ENCODE assay signal across 8 cellular contexts in genomic region chr3:155737844-155738460, GRCh38. TPM values are rescaled to one million over a fixed set of nuclear protein-coding genes. Genes with fewer than 3 reads are reported as not detected.
DNase-seq lines count a peak whose midpoint lies in the region; ATAC-seq and TF ChIP-seq lines count a peak whose summit lies in the region.

No MANE protein-coding gene starts in this region.

- peaks cover 3% of the 10 kb centered on the region for H3K36me3 Mint-ChIP-seq in WTC11
- no peaks in the 10 kb centered on the region for H3K36me3 Mint-ChIP-seq in stimulated activated naive B cell treated with anti-CD40 and anti-IgM and Interleukin-4, amounts not matched to agents 10 μg/mL and 1 μg/mL and 100 μg/mL, for 72 hours

- no peaks in the 10 kb centered on the region for H3K9me3 Mint-ChIP-seq in WTC11
- peaks cover 0 to 1% of the 10 kb centered on the region in 2 donors for H3K9me3 Mint-ChIP-seq in stimulated activated naive B cell treated with anti-CD40 and anti-IgM and Interleukin-4, amounts not matched to agents 10 μg/mL and 1 μg/mL and 100 μg/mL, for 72 hours

- peaks cover 27% of the 10 kb centered on the region for H3K4me1 Mint-ChIP-seq in WTC11
- peaks cover 2 to 14% of the 10 kb centered on the region in 2 donors for H3K4me1 Mint-ChIP-seq in stimulated activated naive B cell treated with anti-CD40 and anti-IgM and Interleukin-4, amounts not matched to agents 10 μg/mL and 1 μg/mL and 100 μg/mL, for 72 hours

- H3K4me1 ChIP-seq in left ventricle myocardium inferior, result no peaks in the 10 kb centered on the region

- CTCF ChIA-PET in WTC11 (lab: Charles Lee), result interaction anchor here (1.0 to 3.1 kb wide), 4 partner anchors 36 to 133 kb away, joined by 3 to 15 read pairs (median 4); partner anchors contain the start of genes C3orf33 and GMPS

- DNase-seq in Right ventricle myocardium superior, result no peak
- DNase-seq in left ventricle myocardium inferior, result no peak
- no peak for DNase-seq in WTC11 (ENCODE audit: low spot score)
- DNase-seq in stimulated activated naive B cell treated with anti-CD40 and anti-IgM and Interleukin-4, amounts not matched to agents 10 μg/mL and 1 μg/mL and 100 μg/mL, for 72 hours, result peak; percentile 34
- no peak for DNase-seq in effector CD8-positive, alpha-beta T cell (lab: John Stamatoyannopoulos, UW)
- DNase-seq in activated effector memory CD4-positive, alpha-beta T cell treated with anti-CD3 and anti-CD28 coated beads, Interleukin-2, amount 50 U/mL, for 16 hours, result no peak
- DNase-seq in putamen (ENCODE audit: low spot score), result no peak

- POLR2A ChIA-PET in WTC11 (lab: Charles Lee), result no interaction called here

- H3K27ac ChIP-seq in left ventricle myocardium inferior (replicated peaks), result no peak overlapping the region

- peak; percentile 56 for ATAC-seq in Right ventricle myocardium superior (ENCODE audit: poor library complexity)
- peak; percentile 72 for ATAC-seq in HG03439 (IDR thresholded peaks at IDR 0.05; ENCODE audit: unreplicated experiment)
- ATAC-seq in WTC11, result peak; percentile 55; the same call in 1 of the 2 replicates
- ATAC-seq in stimulated activated naive B cell treated with anti-CD40 and anti-IgM and Interleukin-4, amounts not matched to agents 10 μg/mL and 1 μg/mL and 100 μg/mL, for 72 hours (replicated peaks), result peak; percentile 96 to 97

- no peaks in the 10 kb centered on the region for H3K9me3 ChIP-seq in left ventricle myocardium inferior (replicated peaks)

- H3K4me3 ChIP-seq in left ventricle myocardium inferior, result no peak overlapping the region

- no peak overlapping the region for H3K4me3 Mint-ChIP-seq in WTC11
- peak overlapping the region; percentile 18 to 30 for H3K4me3 Mint-ChIP-seq in stimulated activated naive B cell treated with anti-CD40 and anti-IgM and Interleukin-4, amounts not matched to agents 10 μg/mL and 1 μg/mL and 100 μg/mL, for 72 hours

- H3K27me3 ChIP-seq in left ventricle myocardium inferior (ENCODE audit: low read depth), result peaks cover 43% of the 10 kb centered on the region

- TF ChIP-seq CTCF in left ventricle myocardium inferior (IDR thresholded peaks at IDR 0.05; ENCODE audit: borderline replicate concordance) (no peak), WTC11 (IDR thresholded peaks at IDR 0.05) (no peak)

- intact Hi-C loops in Right ventricle myocardium superior (cut with DNase I), result no loop called here
- intact Hi-C loops in left ventricle myocardium inferior (cut with micrococcal nuclease), result no loop called here

- H3K27ac Mint-ChIP-seq in WTC11, result peak overlapping the region; percentile 64
- no peak overlapping the region for H3K27ac Mint-ChIP-seq in stimulated activated naive B cell treated with anti-CD40 and anti-IgM and Interleukin-4, amounts not matched to agents 10 μg/mL and 1 μg/mL and 100 μg/mL, for 72 hours

- no peaks in the 10 kb centered on the region for H3K27me3 Mint-ChIP-seq in WTC11 (ENCODE audit: low read depth)
- peaks cover 27 to 34% of the 10 kb centered on the region in 2 donors for H3K27me3 Mint-ChIP-seq in stimulated activated naive B cell treated with anti-CD40 and anti-IgM and Interleukin-4, amounts not matched to agents 10 μg/mL and 1 μg/mL and 100 μg/mL, for 72 hours

- H3K36me3 ChIP-seq in left ventricle myocardium inferior, result no peaks in the 10 kb centered on the region

TF ChIP-seq in WTC11, 78 proteins besides CTCF, POLR2A, EP300 and RAD21 (continues in another document):
- TF ChIP-seq PRDM15 (CRISPR knock-in tag; IDR thresholded peaks at IDR 0.05), result no peak
- no peak for TF ChIP-seq ZNF121 (CRISPR knock-in tag; IDR thresholded peaks at IDR 0.05)
- TF ChIP-seq ETV6 (CRISPR knock-in tag; IDR thresholded peaks at IDR 0.05), result no peak
- no peak for TF ChIP-seq ZNF138 (CRISPR knock-in tag; conservative IDR thresholded peaks at IDR 0.05)
- TF ChIP-seq ZNF423 (CRISPR knock-in tag; IDR thresholded peaks at IDR 0.05), result no peak
- TF ChIP-seq, protein P1, sequence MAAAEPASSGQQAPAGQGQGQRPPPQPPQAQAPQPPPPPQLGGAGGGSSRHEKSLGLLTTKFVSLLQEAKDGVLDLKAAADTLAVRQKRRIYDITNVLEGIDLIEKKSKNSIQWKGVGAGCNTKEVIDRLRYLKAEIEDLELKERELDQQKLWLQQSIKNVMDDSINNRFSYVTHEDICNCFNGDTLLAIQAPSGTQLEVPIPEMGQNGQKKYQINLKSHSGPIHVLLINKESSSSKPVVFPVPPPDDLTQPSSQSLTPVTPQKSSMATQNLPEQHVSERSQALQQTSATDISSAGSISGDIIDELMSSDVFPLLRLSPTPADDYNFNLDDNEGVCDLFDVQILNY (CRISPR knock-in tag; IDR thresholded peaks at IDR 0.05), result no peak
- no peak for TF ChIP-seq ZBTB21 (CRISPR knock-in tag; IDR thresholded peaks at IDR 0.05; ENCODE audit: borderline replicate concordance)
- no peak for TF ChIP-seq HMGXB4 (CRISPR knock-in tag; IDR thresholded peaks at IDR 0.05)
- TF ChIP-seq NFATC4 (CRISPR knock-in tag; IDR thresholded peaks at IDR 0.05), result no peak
- TF ChIP-seq GTF2I (CRISPR knock-in tag; conservative IDR thresholded peaks at IDR 0.05), result no peak
- TF ChIP-seq ATF1 (CRISPR knock-in tag; IDR thresholded peaks at IDR 0.05), result no peak
- TF ChIP-seq, protein P2, sequence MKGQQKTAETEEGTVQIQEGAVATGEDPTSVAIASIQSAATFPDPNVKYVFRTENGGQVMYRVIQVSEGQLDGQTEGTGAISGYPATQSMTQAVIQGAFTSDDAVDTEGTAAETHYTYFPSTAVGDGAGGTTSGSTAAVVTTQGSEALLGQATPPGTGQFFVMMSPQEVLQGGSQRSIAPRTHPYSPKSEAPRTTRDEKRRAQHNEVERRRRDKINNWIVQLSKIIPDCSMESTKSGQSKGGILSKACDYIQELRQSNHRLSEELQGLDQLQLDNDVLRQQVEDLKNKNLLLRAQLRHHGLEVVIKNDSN (CRISPR knock-in tag; IDR thresholded peaks at IDR 0.05), result no peak
- TF ChIP-seq SOX15 (CRISPR knock-in tag; IDR thresholded peaks at IDR 0.05), result no peak
- TF ChIP-seq, protein P3, sequence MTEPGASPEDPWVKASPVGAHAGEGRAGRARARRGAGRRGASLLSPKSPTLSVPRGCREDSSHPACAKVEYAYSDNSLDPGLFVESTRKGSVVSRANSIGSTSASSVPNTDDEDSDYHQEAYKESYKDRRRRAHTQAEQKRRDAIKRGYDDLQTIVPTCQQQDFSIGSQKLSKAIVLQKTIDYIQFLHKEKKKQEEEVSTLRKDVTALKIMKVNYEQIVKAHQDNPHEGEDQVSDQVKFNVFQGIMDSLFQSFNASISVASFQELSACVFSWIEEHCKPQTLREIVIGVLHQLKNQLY (CRISPR knock-in tag; IDR thresholded peaks at IDR 0.05), result no peak
- no peak for TF ChIP-seq MYBL2 (CRISPR knock-in tag; IDR thresholded peaks at IDR 0.05)
- TF ChIP-seq MXD4 (CRISPR knock-in tag; IDR thresholded peaks at IDR 0.05; ENCODE audit: borderline replicate concordance), result no peak
- TF ChIP-seq NFYB (CRISPR knock-in tag; conservative IDR thresholded peaks at IDR 0.05; ENCODE audit: low read depth), result no peak

RNA-seq across cellular contexts. Expression of gene PLCH1, which starts 6.9 kb away (rescaled TPM):
- total RNA-seq in Right ventricle myocardium superior (1.3 TPM), left ventricle myocardium inferior (0.85 TPM), WTC11 (2021) (8.4 to 8.9 TPM (median 8.8 TPM) in 3 replicates)
